Comparison of ENCODE assay signal across 1 cellular context in the genomic region with DNA sequence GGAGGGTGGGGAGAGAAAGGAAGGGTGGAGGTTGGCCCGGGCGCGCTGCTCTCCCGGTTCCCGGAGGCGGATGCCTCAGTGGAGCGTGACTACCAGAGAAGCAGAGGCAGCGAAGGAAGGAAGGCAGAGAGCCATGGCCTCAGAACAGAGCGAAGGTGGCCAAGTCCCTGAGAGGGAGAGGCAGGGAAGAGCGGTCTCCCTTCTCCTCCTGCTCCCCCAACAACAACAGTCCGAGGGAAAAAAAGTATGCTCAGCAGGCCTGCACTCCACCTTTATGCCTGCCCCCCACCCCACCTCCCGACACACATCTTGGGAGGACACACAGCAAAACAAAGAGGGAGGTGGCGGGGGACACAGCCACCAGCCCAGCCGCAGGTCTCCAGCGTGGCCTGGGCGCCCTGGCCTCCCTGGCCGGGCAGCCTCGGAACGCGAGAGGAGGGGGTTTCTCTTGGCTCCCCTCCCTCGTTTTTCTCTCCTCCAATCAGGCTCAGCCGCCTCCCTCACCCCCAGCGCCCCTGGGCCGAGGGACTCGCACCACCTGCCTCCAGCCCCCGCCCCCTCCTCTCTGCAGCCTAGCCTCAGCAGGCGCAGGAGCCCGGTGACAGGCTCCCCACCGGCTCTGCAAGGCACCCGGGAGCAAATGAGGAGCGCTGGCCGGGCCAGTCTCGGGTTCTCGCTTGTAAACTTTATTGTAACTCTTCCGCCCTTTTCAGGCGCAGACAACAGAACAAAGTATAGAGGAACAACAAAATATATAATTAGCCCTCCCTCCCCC.
TF ChIP-seq lines count a peak whose summit lies in the region.

No MANE protein-coding gene starts in this region.

TF ChIP-seq in GM12878, 131 proteins besides CTCF, POLR2A, EP300 and RAD21:
- no peak for TF ChIP-seq CEBPB (IDR thresholded peaks at IDR 0.05; ENCODE audit: borderline replicate concordance in 1 of 2, low read depth in 2 of 2, low read length in 2 of 2)
- TF ChIP-seq, protein P1, sequence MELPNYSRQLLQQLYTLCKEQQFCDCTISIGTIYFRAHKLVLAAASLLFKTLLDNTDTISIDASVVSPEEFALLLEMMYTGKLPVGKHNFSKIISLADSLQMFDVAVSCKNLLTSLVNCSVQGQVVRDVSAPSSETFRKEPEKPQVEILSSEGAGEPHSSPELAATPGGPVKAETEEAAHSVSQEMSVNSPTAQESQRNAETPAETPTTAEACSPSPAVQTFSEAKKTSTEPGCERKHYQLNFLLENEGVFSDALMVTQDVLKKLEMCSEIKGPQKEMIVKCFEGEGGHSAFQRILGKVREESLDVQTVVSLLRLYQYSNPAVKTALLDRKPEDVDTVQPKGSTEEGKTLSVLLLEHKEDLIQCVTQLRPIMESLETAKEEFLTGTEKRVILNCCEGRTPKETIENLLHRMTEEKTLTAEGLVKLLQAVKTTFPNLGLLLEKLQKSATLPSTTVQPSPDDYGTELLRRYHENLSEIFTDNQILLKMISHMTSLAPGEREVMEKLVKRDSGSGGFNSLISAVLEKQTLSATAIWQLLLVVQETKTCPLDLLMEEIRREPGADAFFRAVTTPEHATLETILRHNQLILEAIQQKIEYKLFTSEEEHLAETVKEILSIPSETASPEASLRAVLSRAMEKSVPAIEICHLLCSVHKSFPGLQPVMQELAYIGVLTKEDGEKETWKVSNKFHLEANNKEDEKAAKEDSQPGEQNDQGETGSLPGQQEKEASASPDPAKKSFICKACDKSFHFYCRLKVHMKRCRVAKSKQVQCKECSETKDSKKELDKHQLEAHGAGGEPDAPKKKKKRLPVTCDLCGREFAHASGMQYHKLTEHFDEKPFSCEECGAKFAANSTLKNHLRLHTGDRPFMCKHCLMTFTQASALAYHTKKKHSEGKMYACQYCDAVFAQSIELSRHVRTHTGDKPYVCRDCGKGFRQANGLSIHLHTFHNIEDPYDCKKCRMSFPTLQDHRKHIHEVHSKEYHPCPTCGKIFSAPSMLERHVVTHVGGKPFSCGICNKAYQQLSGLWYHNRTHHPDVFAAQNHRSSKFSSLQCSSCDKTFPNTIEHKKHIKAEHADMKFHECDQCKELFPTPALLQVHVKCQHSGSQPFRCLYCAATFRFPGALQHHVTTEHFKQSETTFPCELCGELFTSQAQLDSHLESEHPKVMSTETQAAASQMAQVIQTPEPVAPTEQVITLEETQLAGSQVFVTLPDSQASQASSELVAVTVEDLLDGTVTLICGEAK (IDR thresholded peaks at IDR 0.05; ENCODE audit: borderline replicate concordance) = 0 out of 2 replicates have a peak, but pooled peaks have one; percentile 49
- TF ChIP-seq HCFC1 (IDR thresholded peaks at IDR 0.05; ENCODE audit: low read length) = no peak
- TF ChIP-seq ZNF207 (IDR thresholded peaks at IDR 0.05; ENCODE audit: borderline replicate concordance) = no peak
TF ChIP-seq in GM12878: peak in this region for 1.
